Comparison of ENCODE assay signal across 8 cellular contexts in genomic region chr18:21612125-21613100, GRCh38. TPM values are rescaled to one million over a fixed set of nuclear protein-coding genes. Genes with fewer than 3 reads are reported as not detected.
DNase-seq lines count a peak whose midpoint lies in the region; ATAC-seq, FAIRE-seq and TF ChIP-seq lines count a peak whose summit lies in the region.

SNRPD1 (plus strand) TSS chr18:21612314; CDS start chr18:21612430, 116 bp downstream.

- H3K4me3 ChIP-seq in breast epithelium (peak within 1 kb of the TSS; percentile 76 to 86 (median 79)), iPS-20b (ENCODE audit: low read length) (peak within 1 kb of the TSS; percentile 89), small intestine (ENCODE audit: low read depth in 1 of 2, low read length in 2 of 2) (peak within 1 kb of the TSS; percentile 70 to 86)

- peak within 1 kb of the TSS; percentile 97 for H3K9ac ChIP-seq in iPS-20b (ENCODE audit: low read depth, low read length)

- no peak for TF ChIP-seq POLR2A in breast epithelium (IDR thresholded peaks at IDR 0.05)

- peak; percentile 96 for DNase-seq in AG08395 (ENCODE audit: low spot score)
- DNase-seq in NCI-H2196 (lab: John Stamatoyannopoulos, UW; ENCODE audit: unreplicated experiment) = peak; percentile 95
- DNase-seq in breast epithelium (ENCODE audit: low spot score in 2 of 2) = peak; percentile 72 to 81
- peak; percentile 89 for DNase-seq in small intestine

- intact Hi-C loops in breast epithelium (cut with DNase I; ENCODE audit: low total_unique reads) = no loop called here

- H3K4me1 ChIP-seq in breast epithelium = peaks cover 0 to 6% of the 10 kb centered on the region in 2 donors
- H3K4me1 ChIP-seq in iPS-20b (ENCODE audit: insufficient read depth, low read length) = no peaks in the 10 kb centered on the region
- H3K4me1 ChIP-seq in small intestine (ENCODE audit: control insufficient read depth in 2 of 2, insufficient read depth in 1 of 2, low read depth in 1 of 2, low read length in 1 of 2) = peaks cover 0 to 3% of the 10 kb centered on the region in 2 donors

- no peaks in the 10 kb centered on the region for H3K27me3 ChIP-seq in breast epithelium
- H3K27me3 ChIP-seq in iPS-20b (ENCODE audit: insufficient read depth, low read length) = no peaks in the 10 kb centered on the region
- H3K27me3 ChIP-seq in small intestine (ENCODE audit: control insufficient read depth in 2 of 2, insufficient read depth in 2 of 2, low read length in 2 of 2) = no peaks in the 10 kb centered on the region

- TF ChIP-seq CTCF in VCaP (conservative IDR thresholded peaks at IDR 0.05) (peak; percentile 95), breast epithelium (IDR thresholded peaks at IDR 0.05) (peak; percentile 72 to 94 (median 83))

- ATAC-seq in GM18870 (IDR thresholded peaks at IDR 0.05; ENCODE audit: unreplicated experiment) (peak; percentile 82), HG03135 (IDR thresholded peaks at IDR 0.05; ENCODE audit: unreplicated experiment) (peak; percentile 99)

- H3K27ac ChIP-seq in VCaP = peak within 1 kb of the TSS; percentile 94
- H3K27ac ChIP-seq in breast epithelium = peak within 1 kb of the TSS; percentile 80 to 90
- peak within 1 kb of the TSS; percentile 90 for H3K27ac ChIP-seq in iPS-20b (ENCODE audit: low read length)
- H3K27ac ChIP-seq in small intestine (ENCODE audit: low read depth in 1 of 2, low read length in 1 of 2) = peak within 1 kb of the TSS; percentile 68 to 95

- WGBS in small intestine, 3 donors = 0 to 1% (median 0%) methylated on average over 58 to 59 of the region's 59 CpGs

- H3K9me3 ChIP-seq in breast epithelium (no peaks in the 10 kb centered on the region), iPS-20b (ENCODE audit: insufficient read depth, low read depth, low read length) (no peaks in the 10 kb centered on the region), small intestine (ENCODE audit: control insufficient read depth, low read depth) (no peaks in the 10 kb centered on the region)

- FAIRE-seq in small intestine (lab: Jason Lieb, UNC) = no peak

- H3K36me3 ChIP-seq in breast epithelium (no peaks in the 10 kb centered on the region), iPS-20b (ENCODE audit: insufficient read depth, low read depth, low read length) (peaks cover 24% of the 10 kb centered on the region), small intestine (ENCODE audit: control insufficient read depth in 2 of 2, insufficient read depth in 2 of 2, low read length in 2 of 2) (no peaks in the 10 kb centered on the region)

RNA-seq across cellular contexts. Expression of gene SNRPD1, which starts in this region (rescaled TPM):
- total RNA-seq in breast epithelium = 10 to 100 TPM in 2 of 3 donors, 1 to 10 TPM in 1; 6.7 to 11.8 (median 10.4) TPM
- 10 to 100 TPM; 14.1 to 40.9 (median 25.0) TPM for polyA plus RNA-seq in small intestine

Comparison
In these comparisons a context has a peak if more than half of its experiments do, and no peak if none do; other contexts are left out.
1. Peak in every context shown above with its lines: DNase-seq, ATAC-seq, H3K4me3 ChIP-seq and H3K27ac ChIP-seq.